3 cellular contexts compared by ENCODE assay signal in the genomic region with DNA sequence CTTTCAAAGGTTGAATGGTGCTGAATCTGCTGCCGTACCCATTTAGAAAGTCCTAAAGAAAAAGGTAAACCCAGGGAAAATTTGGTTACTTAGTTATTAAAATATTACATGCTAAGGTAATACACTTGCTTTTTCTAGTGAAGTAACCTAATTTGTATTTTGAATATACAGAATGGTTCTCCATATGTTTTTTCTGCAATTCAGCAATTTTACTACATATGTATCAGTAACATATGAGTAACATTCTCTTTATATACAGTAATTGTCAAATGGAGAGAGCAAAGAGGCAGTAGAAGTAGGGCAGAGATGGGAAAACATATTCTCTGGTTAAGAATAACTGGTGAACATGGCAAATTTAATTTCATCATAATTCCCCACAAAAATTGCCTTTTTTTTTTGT.
A peak's percentile ranks its signal among the peaks of the same experiment; 100 is the strongest.
TF ChIP-seq lines count a peak whose summit lies in the region.

No MANE protein-coding gene starts in this region.

TF ChIP-seq in A549, 52 proteins besides CTCF, POLR2A, EP300 and RAD21:
- TF ChIP-seq MAFK (IDR thresholded peaks at IDR 0.05; ENCODE audit: partially characterized antibody) (peak; percentile 96), PHF8 (IDR thresholded peaks at IDR 0.05; ENCODE audit: borderline replicate concordance, low read depth) (no peak)

TF ChIP-seq in IMR-90, 13 proteins besides CTCF, POLR2A, EP300 and RAD21:
- TF ChIP-seq RCOR1 (IDR thresholded peaks at IDR 0.05; ENCODE audit: insufficient replicate concordance, low read length) = no peak
- TF ChIP-seq MAFK (IDR thresholded peaks at IDR 0.05; ENCODE audit: low read depth, low read length) = peak; percentile 88
TF ChIP-seq in IMR-90: peak in this region for 1.

TF ChIP-seq in K562, 482 proteins besides CTCF, POLR2A, EP300 and RAD21:
- no peak for TF ChIP-seq GABPB2 (CRISPR knock-in tag; conservative IDR thresholded peaks at IDR 0.05)
- TF ChIP-seq, protein P1, sequence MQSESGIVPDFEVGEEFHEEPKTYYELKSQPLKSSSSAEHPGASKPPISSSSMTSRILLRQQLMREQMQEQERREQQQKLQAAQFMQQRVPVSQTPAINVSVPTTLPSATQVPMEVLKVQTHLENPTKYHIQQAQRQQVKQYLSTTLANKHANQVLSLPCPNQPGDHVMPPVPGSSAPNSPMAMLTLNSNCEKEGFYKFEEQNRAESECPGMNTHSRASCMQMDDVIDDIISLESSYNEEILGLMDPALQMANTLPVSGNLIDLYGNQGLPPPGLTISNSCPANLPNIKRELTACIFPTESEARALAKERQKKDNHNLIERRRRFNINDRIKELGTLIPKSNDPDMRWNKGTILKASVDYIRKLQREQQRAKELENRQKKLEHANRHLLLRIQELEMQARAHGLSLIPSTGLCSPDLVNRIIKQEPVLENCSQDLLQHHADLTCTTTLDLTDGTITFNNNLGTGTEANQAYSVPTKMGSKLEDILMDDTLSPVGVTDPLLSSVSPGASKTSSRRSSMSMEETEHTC (IDR thresholded peaks at IDR 0.05) = no peak
- TF ChIP-seq, protein P2, sequence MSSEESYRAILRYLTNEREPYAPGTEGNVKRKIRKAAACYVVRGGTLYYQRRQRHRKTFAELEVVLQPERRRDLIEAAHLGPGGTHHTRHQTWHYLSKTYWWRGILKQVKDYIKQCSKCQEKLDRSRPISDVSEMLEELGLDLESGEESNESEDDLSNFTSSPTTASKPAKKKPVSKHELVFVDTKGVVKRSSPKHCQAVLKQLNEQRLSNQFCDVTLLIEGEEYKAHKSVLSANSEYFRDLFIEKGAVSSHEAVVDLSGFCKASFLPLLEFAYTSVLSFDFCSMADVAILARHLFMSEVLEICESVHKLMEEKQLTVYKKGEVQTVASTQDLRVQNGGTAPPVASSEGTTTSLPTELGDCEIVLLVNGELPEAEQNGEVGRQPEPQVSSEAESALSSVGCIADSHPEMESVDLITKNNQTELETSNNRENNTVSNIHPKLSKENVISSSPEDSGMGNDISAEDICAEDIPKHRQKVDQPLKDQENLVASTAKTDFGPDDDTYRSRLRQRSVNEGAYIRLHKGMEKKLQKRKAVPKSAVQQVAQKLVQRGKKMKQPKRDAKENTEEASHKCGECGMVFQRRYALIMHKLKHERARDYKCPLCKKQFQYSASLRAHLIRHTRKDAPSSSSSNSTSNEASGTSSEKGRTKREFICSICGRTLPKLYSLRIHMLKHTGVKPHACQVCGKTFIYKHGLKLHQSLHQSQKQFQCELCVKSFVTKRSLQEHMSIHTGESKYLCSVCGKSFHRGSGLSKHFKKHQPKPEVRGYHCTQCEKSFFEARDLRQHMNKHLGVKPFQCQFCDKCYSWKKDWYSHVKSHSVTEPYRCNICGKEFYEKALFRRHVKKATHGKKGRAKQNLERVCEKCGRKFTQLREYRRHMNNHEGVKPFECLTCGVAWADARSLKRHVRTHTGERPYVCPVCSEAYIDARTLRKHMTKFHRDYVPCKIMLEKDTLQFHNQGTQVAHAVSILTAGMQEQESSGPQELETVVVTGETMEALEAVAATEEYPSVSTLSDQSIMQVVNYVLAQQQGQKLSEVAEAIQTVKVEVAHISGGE (CRISPR knock-in tag; IDR thresholded peaks at IDR 0.05) = peak in 1 of 3 experiments; percentile 48; a peak in 2 of 6 replicates
- TF ChIP-seq MAFF (IDR thresholded peaks at IDR 0.05; ENCODE audit: low read length) = peak; percentile 85
- peak; percentile 83 for TF ChIP-seq MAFG (tag; conservative IDR thresholded peaks at IDR 0.05)
- TF ChIP-seq, protein P3, sequence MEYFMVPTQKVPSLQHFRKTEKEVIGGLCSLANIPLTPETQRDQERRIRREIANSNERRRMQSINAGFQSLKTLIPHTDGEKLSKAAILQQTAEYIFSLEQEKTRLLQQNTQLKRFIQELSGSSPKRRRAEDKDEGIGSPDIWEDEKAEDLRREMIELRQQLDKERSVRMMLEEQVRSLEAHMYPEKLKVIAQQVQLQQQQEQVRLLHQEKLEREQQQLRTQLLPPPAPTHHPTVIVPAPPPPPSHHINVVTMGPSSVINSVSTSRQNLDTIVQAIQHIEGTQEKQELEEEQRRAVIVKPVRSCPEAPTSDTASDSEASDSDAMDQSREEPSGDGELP (CRISPR knock-in tag; IDR thresholded peaks at IDR 0.05; ENCODE audit: borderline replicate concordance) = no peak
- TF ChIP-seq, protein P4, sequence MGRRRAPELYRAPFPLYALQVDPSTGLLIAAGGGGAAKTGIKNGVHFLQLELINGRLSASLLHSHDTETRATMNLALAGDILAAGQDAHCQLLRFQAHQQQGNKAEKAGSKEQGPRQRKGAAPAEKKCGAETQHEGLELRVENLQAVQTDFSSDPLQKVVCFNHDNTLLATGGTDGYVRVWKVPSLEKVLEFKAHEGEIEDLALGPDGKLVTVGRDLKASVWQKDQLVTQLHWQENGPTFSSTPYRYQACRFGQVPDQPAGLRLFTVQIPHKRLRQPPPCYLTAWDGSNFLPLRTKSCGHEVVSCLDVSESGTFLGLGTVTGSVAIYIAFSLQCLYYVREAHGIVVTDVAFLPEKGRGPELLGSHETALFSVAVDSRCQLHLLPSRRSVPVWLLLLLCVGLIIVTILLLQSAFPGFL (CRISPR knock-in tag; IDR thresholded peaks at IDR 0.05) = no peak
- TF ChIP-seq XRCC3 (IDR thresholded peaks at IDR 0.05) = no peak
- peak; percentile 88 for TF ChIP-seq C11orf30 (IDR thresholded peaks at IDR 0.05; ENCODE audit: low read depth)
- TF ChIP-seq ZNF316 (IDR thresholded peaks at IDR 0.05) = peak; percentile 93
- peak; percentile 81 for TF ChIP-seq MAFK (IDR thresholded peaks at IDR 0.05; ENCODE audit: low read length)
